Comparison of ENCODE assay signal across 1 cellular context in genomic region chr19:40191836-40192646, GRCh38.
TF ChIP-seq lines count a peak whose summit lies in the region.

No MANE protein-coding gene starts in this region.

TF ChIP-seq in GM12878, 131 proteins besides CTCF, POLR2A, EP300 and RAD21:
- TF ChIP-seq GATAD2B (conservative IDR thresholded peaks at IDR 0.05; ENCODE audit: low read depth), result 0 out of 2 replicates have a peak, but pooled peaks have one; percentile 33
- TF ChIP-seq NR2F1 (conservative IDR thresholded peaks at IDR 0.05), result 0 out of 2 replicates have a peak, but pooled peaks have one; percentile 19
- TF ChIP-seq EGR1 (IDR thresholded peaks at IDR 0.05; ENCODE audit: borderline replicate concordance in 1 of 2, low read depth in 2 of 2, low read length in 2 of 2), result peak in 1 of 2 experiments; percentile 64; a peak in 1 of 3 replicates
- no peak for TF ChIP-seq WRNIP1 (IDR thresholded peaks at IDR 0.05; ENCODE audit: borderline replicate concordance, low read depth, low read length)
- 0 out of 2 replicates have a peak, but pooled peaks have one; percentile 9 for TF ChIP-seq YY1 (IDR thresholded peaks at IDR 0.05; ENCODE audit: low read depth, low read length)
- no peak for TF ChIP-seq IKZF1 (conservative IDR thresholded peaks at IDR 0.05)
- no peak for TF ChIP-seq SMAD1 (IDR thresholded peaks at IDR 0.05; ENCODE audit: low read depth, partially characterized antibody)
- TF ChIP-seq DPF2 (IDR thresholded peaks at IDR 0.05), result 0 out of 2 replicates have a peak, but pooled peaks have one; percentile 31
- TF ChIP-seq ELK1 (IDR thresholded peaks at IDR 0.05; ENCODE audit: low read depth, low read length), result no peak
